In the genomic region with DNA sequence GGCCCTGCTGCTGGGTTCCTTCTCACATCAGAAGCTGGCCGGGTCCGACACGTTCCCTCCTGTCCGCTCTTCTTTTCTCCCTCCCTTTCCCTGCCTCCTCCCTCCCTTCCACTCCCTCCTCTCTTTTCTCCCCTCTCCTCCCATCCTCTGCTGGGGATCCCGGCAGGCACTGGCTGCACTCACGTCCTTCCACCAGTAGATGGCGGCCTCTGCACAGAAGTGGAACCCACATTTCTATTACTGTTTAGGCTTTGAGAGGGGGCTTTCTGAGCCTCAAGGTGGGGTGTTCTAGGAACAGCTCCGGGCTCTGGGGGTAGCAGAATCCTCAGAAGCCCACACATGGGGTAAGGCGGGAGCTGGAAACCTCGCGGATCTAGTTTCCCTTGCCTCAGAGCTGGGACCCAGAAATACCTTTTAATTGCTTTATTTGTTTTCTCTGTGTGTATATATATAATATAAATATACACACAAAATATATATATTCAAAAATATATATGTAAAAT, we compare ENCODE assay signal across 8 cellular contexts.
DNase-seq lines count a peak whose midpoint lies in the region; ATAC-seq and TF ChIP-seq lines count a peak whose summit lies in the region.

No MANE protein-coding gene starts in this region.

- peaks cover 0 to 37% (median 23%) of the 10 kb centered on the region in 7 donors for H3K27me3 ChIP-seq in heart right ventricle

- H3K9me3 ChIP-seq in heart right ventricle: no peaks in the 10 kb centered on the region

- no peaks in the 10 kb centered on the region for H3K4me1 Mint-ChIP-seq in osteocyte (ENCODE audit: unreplicated experiment)

- H3K36me3 ChIP-seq in heart right ventricle: no peaks in the 10 kb centered on the region

- intact Hi-C loops in heart right ventricle (cut with DNase I): loop anchor here in 5 of 10 donors (5.0 kb wide), 2 partner anchors 1556 to 1561 kb away; no protein-coding TSS in a partner anchor
- intact Hi-C loops in Right ventricle myocardium superior (cut with DNase I): no loop called here

- no peak for ATAC-seq in heart right ventricle
- no peak for ATAC-seq in Right ventricle myocardium superior (ENCODE audit: poor library complexity)
- no peak for ATAC-seq in GM18505 (IDR thresholded peaks at IDR 0.05; ENCODE audit: unreplicated experiment)
- no peak for ATAC-seq in HG03457 (IDR thresholded peaks at IDR 0.05; ENCODE audit: unreplicated experiment)

- no peak overlapping the region for H3K4me3 Mint-ChIP-seq in osteocyte (ENCODE audit: unreplicated experiment)

- DNase-seq in heart right ventricle (peak; percentile 27 to 42), Right ventricle myocardium superior (no peak), NCI-H2227 treated with DMSO at 0.1 percent for 48 hours (lab: John Stamatoyannopoulos, UW) (peak; percentile 31), fibroblast of peridontal ligament (ENCODE audit: extremely low read depth) (peak; percentile 23), osteocyte (ENCODE audit: extremely low spot score, unreplicated experiment) (peak; percentile 84)
- DNase-seq in activated CD8-positive, alpha-beta memory T cell treated with anti-CD3 and anti-CD28 coated beads, Interleukin-2, amount 50 U/mL, for 24 hours (ENCODE audit: extremely low read depth): peak; percentile 18

- TF ChIP-seq CTCF in heart right ventricle (IDR thresholded peaks at IDR 0.05): peak; percentile 77 to 92 (median 88)
- peak; percentile 87 for TF ChIP-seq CTCF in osteocyte (IDR thresholded peaks at IDR 0.05)

- TF ChIP-seq POLR2A in GM18505 (IDR thresholded peaks at IDR 0.05; ENCODE audit: borderline replicate concordance, extremely low read depth, insufficient read depth, insufficient read length): no peak

- no peak overlapping the region for H3K27ac Mint-ChIP-seq in osteocyte (ENCODE audit: unreplicated experiment)

- peaks cover 7% of the 10 kb centered on the region for H3K27me3 Mint-ChIP-seq in osteocyte (ENCODE audit: unreplicated experiment)

- H3K4me3 ChIP-seq in heart right ventricle: no peak overlapping the region

- H3K9me3 Mint-ChIP-seq in osteocyte (ENCODE audit: unreplicated experiment): no peaks in the 10 kb centered on the region

- WGBS in heart right ventricle, 2 donors: 2 to 4% methylated on average over 11 of the region's 11 CpGs

- H3K36me3 Mint-ChIP-seq in osteocyte (ENCODE audit: unreplicated experiment): no peaks in the 10 kb centered on the region

- no peak overlapping the region for H3K27ac ChIP-seq in heart right ventricle

- peaks cover 0 to 39% (median 15%) of the 10 kb centered on the region in 9 donors for H3K4me1 ChIP-seq in heart right ventricle
